In the genomic region with DNA sequence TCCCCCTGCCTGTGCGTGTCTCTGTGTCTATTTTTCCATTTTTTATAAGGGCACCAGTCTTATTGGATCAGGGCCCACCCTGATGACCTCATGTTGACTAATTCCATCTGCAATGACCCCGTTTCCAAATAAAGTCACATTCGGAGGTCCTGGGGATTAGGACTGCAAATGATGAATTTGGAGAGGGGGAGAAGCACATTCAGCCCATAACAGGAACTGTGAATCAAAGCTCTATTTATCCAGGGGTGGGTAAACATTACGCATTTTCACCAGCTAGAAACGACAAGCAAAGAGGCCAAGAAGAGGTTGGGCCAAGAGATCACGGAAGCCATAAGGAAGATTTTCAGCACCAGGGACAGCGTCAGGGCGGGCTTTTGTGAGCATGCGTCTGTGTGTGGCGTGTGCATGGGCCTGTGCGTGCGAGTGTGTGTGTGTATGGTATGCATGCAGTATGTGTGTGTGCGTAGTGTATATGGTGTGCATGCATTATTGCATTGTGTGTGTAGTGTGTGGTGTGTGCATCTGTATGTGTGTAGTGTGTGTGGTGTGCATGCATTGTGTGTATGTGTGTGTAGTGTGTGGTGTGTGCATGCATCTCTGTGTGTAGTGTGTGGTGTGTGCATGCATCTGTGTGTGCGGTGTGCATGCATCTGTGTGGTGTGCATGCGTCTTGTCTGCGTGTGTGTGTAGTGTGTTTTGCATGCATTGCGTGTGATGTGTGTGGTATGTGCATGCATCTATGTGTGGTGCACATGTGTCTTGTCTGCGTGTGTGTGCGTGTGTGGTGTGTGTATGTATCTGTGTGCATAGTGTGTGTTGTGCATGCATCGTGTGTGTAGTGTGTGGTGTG, we compare ENCODE assay signal across 10 cellular contexts. TPM values are rescaled to one million over a fixed set of nuclear protein-coding genes. Genes with fewer than 3 reads are reported as not detected.
DNase-seq lines count a peak whose midpoint lies in the region; ATAC-seq, FAIRE-seq and TF ChIP-seq lines count a peak whose summit lies in the region.
"Had no signal": no experiment of that assay in that cellular context is flagged by ENCODE, and none has a peak within 500 bp of the region (broad histone marks: within the 10 kb centered on the region; RNA-seq: fewer than 3 reads in every experiment).

No MANE protein-coding gene starts in this region.

- no peak overlapping the region for H2AFZ ChIP-seq in astrocyte (ENCODE audit: low read depth, low read length)

- H3K4ac ChIP-seq in mesendoderm (ENCODE audit: low read depth, low read length): no peak overlapping the region

- H3K4me2 ChIP-seq in astrocyte (ENCODE audit: low read length) (peak overlapping the region; percentile 15), mesendoderm (ENCODE audit: low read length) (no peak overlapping the region)
- H3K4me2 ChIP-seq: KMS-11 had no signal

- H3K56ac ChIP-seq in mesendoderm (ENCODE audit: low read length): no peak overlapping the region

- DNase-seq in H7 (peak; percentile 78), RPMI8226 (peak; percentile 82), astrocyte (ENCODE audit: low read depth) (peak; percentile 47), mesendoderm (peak; percentile 68), NCI-H1417 (lab: John Stamatoyannopoulos, UW) (no peak), D721Med (ENCODE audit: insufficient read length, low spot score) (no peak)
- DNase-seq in central memory CD4-positive, alpha-beta T cell: no peak

- peaks cover 3% of the 10 kb centered on the region for H3K9me3 Mint-ChIP-seq in astrocyte (ENCODE audit: unreplicated experiment)

- FAIRE-seq in astrocyte (lab: Jason Lieb, UNC) (no peak), D721Med (lab: Jason Lieb, UNC) (no peak)
- FAIRE-seq: islet of Langerhans had no signal

- H2BK5ac ChIP-seq in mesendoderm (ENCODE audit: low read length): no peak overlapping the region

- H4K20me1 ChIP-seq in astrocyte (ENCODE audit: insufficient read depth, low read length): peaks cover 11% of the 10 kb centered on the region

- WGBS in mesendoderm (ENCODE audit: extremely low coverage, insufficient coverage, low lambda C conversion rate): no CpG with 5 or more reads among the region's 20 CpGs

- ATAC-seq in HG02571 (IDR thresholded peaks at IDR 0.05; ENCODE audit: unreplicated experiment): no peak

- H3K18ac ChIP-seq in mesendoderm (ENCODE audit: low read length): no peak overlapping the region

- H3K36me3 Mint-ChIP-seq in astrocyte (ENCODE audit: low read depth, unreplicated experiment): no peaks in the 10 kb centered on the region

- H3K4me3 Mint-ChIP-seq in astrocyte (ENCODE audit: unreplicated experiment): no peak overlapping the region

- H2AK5ac ChIP-seq in mesendoderm (ENCODE audit: low read length): no peak overlapping the region

- H3K79me2 ChIP-seq in astrocyte (ENCODE audit: insufficient read depth, low read length) (no peaks in the 10 kb centered on the region), mesendoderm (ENCODE audit: control insufficient read depth, insufficient read depth, low read length) (no peaks in the 10 kb centered on the region)

- H3K23ac ChIP-seq in mesendoderm (ENCODE audit: low read length): no peak overlapping the region

- H3K79me1 ChIP-seq in mesendoderm (ENCODE audit: low read length): no peaks in the 10 kb centered on the region

- no peak overlapping the region for H4K8ac ChIP-seq in mesendoderm (ENCODE audit: low read depth, low read length)

- no peak overlapping the region for H3K9ac ChIP-seq in astrocyte (ENCODE audit: low read length)
- no peak overlapping the region for H3K9ac ChIP-seq in mesendoderm (ENCODE audit: low read length)
- H3K9ac ChIP-seq: KMS-11 had no signal

- no peaks in the 10 kb centered on the region for H3K9me3 ChIP-seq in astrocyte (ENCODE audit: insufficient read depth, low read depth, low read length)

- H3K27ac ChIP-seq in astrocyte (ENCODE audit: low read depth, low read length): no peak overlapping the region
- H3K27ac ChIP-seq in mesendoderm (ENCODE audit: low read depth, low read length): no peak overlapping the region
- H3K27ac ChIP-seq: KMS-11 had no signal

- no peak overlapping the region for H3K27ac Mint-ChIP-seq in astrocyte (ENCODE audit: unreplicated experiment)

- no peaks in the 10 kb centered on the region for H3K36me3 ChIP-seq in H7 (replicated peaks; ENCODE audit: control insufficient read depth, insufficient read depth, low read length)
- H3K36me3 ChIP-seq in astrocyte (ENCODE audit: insufficient read depth, low read length): no peaks in the 10 kb centered on the region
- H3K36me3 ChIP-seq in mesendoderm (ENCODE audit: control insufficient read depth, insufficient read depth, low read length): no peaks in the 10 kb centered on the region

- H3K4me1 ChIP-seq in astrocyte (ENCODE audit: insufficient read depth, low read length) (no peaks in the 10 kb centered on the region), mesendoderm (ENCODE audit: control insufficient read depth, low read depth, low read length) (no peaks in the 10 kb centered on the region)

- no peak overlapping the region for H2BK15ac ChIP-seq in mesendoderm (replicated peaks; ENCODE audit: low read depth)

- H4K5ac ChIP-seq in mesendoderm (ENCODE audit: low read length): no peak overlapping the region

- H3K4me1 Mint-ChIP-seq in astrocyte (ENCODE audit: low read depth, unreplicated experiment): no peaks in the 10 kb centered on the region

- H3K27me3 ChIP-seq in H7 (ENCODE audit: control insufficient read depth, insufficient read depth, low read length) (peaks cover 2% of the 10 kb centered on the region; the same call in 1 of the 2 replicates), astrocyte (ENCODE audit: insufficient read depth, low read length) (no peaks in the 10 kb centered on the region), mesendoderm (ENCODE audit: insufficient read depth, low read length, poor library complexity) (no peaks in the 10 kb centered on the region)

- H3K27me3 Mint-ChIP-seq in astrocyte (ENCODE audit: low read depth, unreplicated experiment): peaks cover 28% of the 10 kb centered on the region

- H3K4me3 ChIP-seq in H7 (ENCODE audit: insufficient read depth, low read depth, low read length) (no peak overlapping the region), astrocyte (ENCODE audit: insufficient read depth, low read depth, low read length) (no peak overlapping the region), mesendoderm (ENCODE audit: low read length) (peak overlapping the region; percentile 13)

- no peak overlapping the region for H2BK120ac ChIP-seq in mesendoderm (ENCODE audit: low read depth, low read length)

- no peak for TF ChIP-seq CTCF in astrocyte (IDR thresholded peaks at IDR 0.05; ENCODE audit: insufficient read depth, low read depth, low read length)
- no peak for TF ChIP-seq CTCF in D721Med (IDR thresholded peaks at IDR 0.05; ENCODE audit: insufficient read depth, missing control alignments)

RNA-seq across cellular contexts. Expression of a gene that starts 19.6 kb away (rescaled TPM):
- total RNA-seq in H7 (2014; rRNA removed; shearing (Covaris generic)): 1.4 and 2.5 TPM in 2 replicates
- 1.2 and 1.4 TPM in 2 replicates for total RNA-seq in astrocyte
- polyA plus RNA-seq in mesendoderm (2013, experiment 1 of 2): 0.65 TPM
- 0.73 TPM for polyA plus RNA-seq in mesendoderm (2013, experiment 2 of 2)

RNA-seq across cellular contexts. Expression of a gene that starts 58.3 kb away (rescaled TPM):
- 68.2 and 82.8 TPM in 2 replicates for total RNA-seq in H7 (2014; rRNA removed; shearing (Covaris generic))
- 95.8 and 97.3 TPM in 2 replicates for total RNA-seq in astrocyte
- 76.3 TPM for polyA plus RNA-seq in mesendoderm (2013, experiment 1 of 2)
- polyA plus RNA-seq in mesendoderm (2013, experiment 2 of 2): 74.9 TPM

Comparison
In these comparisons a context has a peak if more than half of its experiments do, and no peak if none do; other contexts are left out.
1. DNase-seq: peak in H7 (single experiment), RPMI8226 (single experiment), astrocyte (single experiment) and mesendoderm (single experiment); none in NCI-H1417 (0 of 3), central memory CD4-positive, alpha-beta T cell (single experiment) and D721Med (single experiment).